1 cellular context compared by ENCODE assay signal in the genomic region with DNA sequence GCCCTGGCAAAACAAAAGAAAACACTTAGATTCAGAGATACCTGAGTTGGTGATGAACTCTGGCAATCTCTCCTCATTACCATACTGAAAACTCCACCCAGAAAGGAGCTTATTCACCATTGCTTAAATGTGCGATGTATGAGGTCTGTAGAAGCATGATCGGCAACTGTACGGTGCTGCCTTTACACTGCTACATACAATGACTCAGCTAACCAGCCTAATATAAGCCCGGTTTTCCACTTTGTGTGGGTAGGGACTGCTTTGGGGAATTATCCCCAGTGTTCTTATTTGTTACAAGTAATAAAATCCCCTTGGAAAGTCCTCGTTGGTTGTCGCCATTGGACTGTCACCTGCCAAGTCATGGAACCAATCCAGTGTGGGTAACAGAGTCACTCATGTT.
TF ChIP-seq lines count a peak whose summit lies in the region.

No MANE protein-coding gene starts in this region.

TF ChIP-seq in H1, 55 proteins besides CTCF, POLR2A, EP300 and RAD21 (continued from another document):
- TF ChIP-seq SAP30 (IDR thresholded peaks at IDR 0.05; ENCODE audit: insufficient read depth, insufficient replicate concordance, low read length) (no peak), KDM4A (IDR thresholded peaks at IDR 0.05; ENCODE audit: low read depth, low read length, severe bottlenecking) (no peak), EZH2 (IDR thresholded peaks at IDR 0.05; ENCODE audit: low read depth, low read length, severe bottlenecking) (no peak)
TF ChIP-seq in H1: peak in this region for 0.
